In genomic region chr13:100594731-100595130, GRCh38 we compare ENCODE assay signal across 11 cellular contexts. TPM values are rescaled to one million over a fixed set of nuclear protein-coding genes. Genes with fewer than 3 reads are reported as not detected.
A peak's percentile ranks its signal among the peaks of the same experiment; 100 is the strongest.
DNase-seq lines count a peak whose midpoint lies in the region; ATAC-seq and TF ChIP-seq lines count a peak whose summit lies in the region.
"Had no signal": no experiment of that assay in that cellular context is flagged by ENCODE, and none has a peak within 500 bp of the region (broad histone marks: within the 10 kb centered on the region; RNA-seq: fewer than 3 reads in every experiment).

No MANE protein-coding gene starts in this region.

- peaks cover 26% of the 10 kb centered on the region for H3K4me1 Mint-ChIP-seq in nephron progenitor cell

- no peaks in the 10 kb centered on the region for H3K9me3 Mint-ChIP-seq in nephron progenitor cell
- H3K9me3 Mint-ChIP-seq: activated CD4-positive, alpha-beta T cell treated with anti-CD3 and anti-CD28 coated beads, Interleukin-2, amount 10 ng/mL, durations not matched to agents 7 days and 5 days had no signal

- no peak for ATAC-seq in activated CD4-positive, CD25-positive, alpha-beta regulatory T cell treated with anti-CD3 and anti-CD28 coated beads, Interleukin-2, amount 50 U/mL, for 24 hours

- H3K27ac Mint-ChIP-seq in nephron progenitor cell, result no peak overlapping the region
- H3K27ac Mint-ChIP-seq: activated CD4-positive, alpha-beta T cell treated with anti-CD3 and anti-CD28 coated beads, Interleukin-2, amount 10 ng/mL, durations not matched to agents 7 days and 5 days had no signal

- no peaks in the 10 kb centered on the region for H3K36me3 Mint-ChIP-seq in nephron progenitor cell (ENCODE audit: low read depth)

- peak; percentile 49 for DNase-seq in ELF-1 (ENCODE audit: low read depth, low spot score)
- DNase-seq in choroid plexus epithelial cell (ENCODE audit: low read depth), result no peak
- DNase-seq in nephron progenitor cell, result peak; percentile 8
- DNase-seq in HCEC 1CT, result no peak
- DNase-seq in occipital lobe (lab: John Stamatoyannopoulos, UW), result no peak
- DNase-seq in NCI-H2227 treated with DMSO at 0.1 percent for 48 hours (lab: John Stamatoyannopoulos, UW), result no peak
- DNase-seq: activated CD4-positive, alpha-beta T cell treated with anti-CD3 and anti-CD28 coated beads, Interleukin-2, amount 10 ng/mL, durations not matched to agents 7 days and 5 days; activated naive CD4-positive, alpha-beta T cell treated with anti-CD3 and anti-CD28 coated beads, Interleukin-2, amount 50 U/mL, for 16 hours had no signal

- no peak overlapping the region for H3K4me3 ChIP-seq in choroid plexus epithelial cell (ENCODE audit: low read depth, low read length)
- H3K4me3 ChIP-seq: tibial nerve had no signal

- H3K4me3 Mint-ChIP-seq in nephron progenitor cell, result no peak overlapping the region
- H3K4me3 Mint-ChIP-seq: activated CD4-positive, alpha-beta T cell treated with anti-CD3 and anti-CD28 coated beads, Interleukin-2, amount 10 ng/mL, durations not matched to agents 7 days and 5 days had no signal

- peaks cover 15% of the 10 kb centered on the region for H3K27me3 Mint-ChIP-seq in nephron progenitor cell (ENCODE audit: low read depth, poor library complexity)

- TF ChIP-seq CTCF in LNCAP (IDR thresholded peaks at IDR 0.05) (peak; percentile 38), choroid plexus epithelial cell (conservative IDR thresholded peaks at IDR 0.05; ENCODE audit: low read depth, low read length) (peak; percentile 35), nephron progenitor cell (IDR thresholded peaks at IDR 0.05) (peak; percentile 19)

RNA-seq across cellular contexts. Expression of gene GGACT, which starts 6.1 kb away (rescaled TPM):
- total RNA-seq in occipital lobe, result 1.4 TPM

Comparison
In these comparisons a context has a peak if more than half of its experiments do, and no peak if none do; other contexts are left out.
1. DNase-seq: peak in ELF-1 (single experiment) and nephron progenitor cell (single experiment); none in choroid plexus epithelial cell (single experiment), HCEC 1CT (single experiment), occipital lobe (single experiment) and NCI-H2227 treated with DMSO at 0.1 percent for 48 hours (single experiment).
2. Peak in every context shown above with its lines, with median percentiles within 50 percentile points of each other: CTCF ChIP-seq.